ENCODE assay signal across 1 cellular context in genomic region chr3:187662848-187663407, GRCh38.
TF ChIP-seq lines count a peak whose summit lies in the region.

No MANE protein-coding gene starts in this region.

TF ChIP-seq in K562, 482 proteins besides CTCF, POLR2A, EP300 and RAD21:
- TF ChIP-seq TFE3 (CRISPR knock-in tag; IDR thresholded peaks at IDR 0.05) = peak; percentile 65
- peak; percentile 82 for TF ChIP-seq SPI1 (IDR thresholded peaks at IDR 0.05; ENCODE audit: borderline replicate concordance, low read depth, low read length)
- TF ChIP-seq CC2D1A (IDR thresholded peaks at IDR 0.05) = no peak
TF ChIP-seq in K562: peak in this region for 2.
